In genomic region chr18:69943021-69943420, GRCh38 we compare ENCODE assay signal across 17 cellular contexts. TPM values are rescaled to one million over a fixed set of nuclear protein-coding genes. Genes with fewer than 3 reads are reported as not detected.
DNase-seq lines count a peak whose midpoint lies in the region; ATAC-seq and TF ChIP-seq lines count a peak whose summit lies in the region.
"Had no signal": no experiment of that assay in that cellular context is flagged by ENCODE, and none has a peak within 500 bp of the region (broad histone marks: within the 10 kb centered on the region; RNA-seq: fewer than 3 reads in every experiment).

No MANE protein-coding gene starts in this region.

- no peak for TF ChIP-seq CTCF in SK-N-SH (IDR thresholded peaks at IDR 0.05)
- TF ChIP-seq CTCF in GM12873 (IDR thresholded peaks at IDR 0.05; ENCODE audit: insufficient read depth, low read depth, low read length, missing control alignments): peak; percentile 30
- peak; percentile 58 for TF ChIP-seq CTCF in activated CD8-positive, alpha-beta T cell treated with anti-CD3 and anti-CD28 coated beads for 36 hours (IDR thresholded peaks at IDR 0.05)
- peak; percentile 37 for TF ChIP-seq CTCF in fibroblast of villous mesenchyme (IDR thresholded peaks at IDR 0.05; ENCODE audit: insufficient read depth, low read depth, low read length)
- no peak for TF ChIP-seq CTCF in progenitor cell of endocrine pancreas (IDR thresholded peaks at IDR 0.05; ENCODE audit: unreplicated experiment)
- no peak for TF ChIP-seq CTCF in lower lobe of right lung (IDR thresholded peaks at IDR 0.05)

- CTCF ChIA-PET in SK-N-SH (lab: Yijun Ruan, JAX): no interaction called here
- CTCF ChIA-PET in activated CD8-positive, alpha-beta T cell treated with anti-CD3 and anti-CD28 coated beads for 36 hours (lab: Charles Lee): interaction anchor here (1.0 to 2.6 kb wide), 4 partner anchors 9 to 45 kb away, joined by 3 to 9 read pairs (median 5); no protein-coding TSS in a partner anchor

- H3K27me3 ChIP-seq in SK-N-SH (ENCODE audit: insufficient read depth): no peaks in the 10 kb centered on the region
- no peaks in the 10 kb centered on the region for H3K27me3 ChIP-seq in lower lobe of right lung (ENCODE audit: low read depth)
- H3K27me3 ChIP-seq: foreskin keratinocyte, testis had no signal

- H3K4me3 Mint-ChIP-seq in activated CD8-positive, alpha-beta T cell treated with anti-CD3 and anti-CD28 coated beads for 36 hours: peak overlapping the region; percentile 84
- H3K4me3 Mint-ChIP-seq in progenitor cell of endocrine pancreas (ENCODE audit: low read depth): no peak overlapping the region

- peaks cover 80% of the 10 kb centered on the region for H3K4me1 Mint-ChIP-seq in activated CD8-positive, alpha-beta T cell treated with anti-CD3 and anti-CD28 coated beads for 36 hours (ENCODE audit: low read depth)
- H3K4me1 Mint-ChIP-seq in progenitor cell of endocrine pancreas (ENCODE audit: low read depth): no peaks in the 10 kb centered on the region

- no peak for TF ChIP-seq EP300 in SK-N-SH (IDR thresholded peaks at IDR 0.05; ENCODE audit: borderline replicate concordance in 1 of 2, low read depth in 1 of 2, low read length in 1 of 2)

- no peak overlapping the region for H3K9ac ChIP-seq in SK-N-SH

- H3K4me1 ChIP-seq in SK-N-SH (ENCODE audit: control insufficient read depth in 1 of 2, insufficient read depth in 2 of 2, low read depth in 1 of 2, low read length in 1 of 2): peaks cover 0 to 7% of the 10 kb centered on the region in 2 experiments; a peak in 2 of 4 replicates
- H3K4me1 ChIP-seq in lower lobe of right lung: peaks cover 6% of the 10 kb centered on the region
- H3K4me1 ChIP-seq: foreskin keratinocyte, testis had no signal

- no peak for DNase-seq in SK-N-SH
- DNase-seq in activated CD8-positive, alpha-beta T cell treated with anti-CD3 and anti-CD28 coated beads for 36 hours: peak; percentile 69
- no peak for DNase-seq in fibroblast of villous mesenchyme (ENCODE audit: low read depth)
- no peak for DNase-seq in progenitor cell of endocrine pancreas (ENCODE audit: low spot score, unreplicated experiment)
- DNase-seq in lower lobe of right lung: no peak
- DNase-seq: 8988T, cortex of kidney, DMS153, foreskin keratinocyte, NCI-H1930, NCI-H748 treated with DMSO at 0.1 percent for 48 hours, retina, testis had no signal

- H3F3A ChIP-seq in SK-N-SH (replicated peaks; ENCODE audit: insufficient read depth): no peaks in the 10 kb centered on the region

- H3K27me3 Mint-ChIP-seq in activated CD8-positive, alpha-beta T cell treated with anti-CD3 and anti-CD28 coated beads for 36 hours: no peaks in the 10 kb centered on the region
- no peaks in the 10 kb centered on the region for H3K27me3 Mint-ChIP-seq in progenitor cell of endocrine pancreas

- WGBS in SK-N-SH (ENCODE audit: low lambda C conversion rate): 90% methylated on average over 3 of the region's 3 CpGs

- H3K4me2 ChIP-seq in SK-N-SH: no peak overlapping the region

- intact Hi-C loops in activated CD8-positive, alpha-beta T cell treated with anti-CD3 and anti-CD28 coated beads for 36 hours (cut with micrococcal nuclease): loop anchor here (10.0 kb wide), 1 partner anchor 132 kb away; no protein-coding TSS in a partner anchor
- intact Hi-C loops in lower lobe of right lung (cut with DNase I): no loop called here

- H3K36me3 Mint-ChIP-seq in activated CD8-positive, alpha-beta T cell treated with anti-CD3 and anti-CD28 coated beads for 36 hours (ENCODE audit: low read depth): peaks cover 88% of the 10 kb centered on the region
- H3K36me3 Mint-ChIP-seq in progenitor cell of endocrine pancreas (ENCODE audit: insufficient read depth): no peaks in the 10 kb centered on the region

- H3K4me3 ChIP-seq in SK-N-SH (ENCODE audit: low read depth in 2 of 2, low read length in 1 of 2) (no peak overlapping the region), fibroblast of villous mesenchyme (ENCODE audit: low read depth, low read length) (no peak overlapping the region), lower lobe of right lung (no peak overlapping the region)
- H3K4me3 ChIP-seq: K562, testis had no signal

- H3K9me3 ChIP-seq in SK-N-SH (no peaks in the 10 kb centered on the region), lower lobe of right lung (no peaks in the 10 kb centered on the region)
- H3K9me3 ChIP-seq: testis had no signal

- no peaks in the 10 kb centered on the region for H3K9me2 ChIP-seq in SK-N-SH

- H3K79me2 ChIP-seq in SK-N-SH (ENCODE audit: insufficient read depth): no peaks in the 10 kb centered on the region

- no peaks in the 10 kb centered on the region for H4K20me1 ChIP-seq in SK-N-SH (ENCODE audit: insufficient read depth)

- TF ChIP-seq RAD21 in SK-N-SH (IDR thresholded peaks at IDR 0.05; ENCODE audit: low read length): no peak

- no peak for ATAC-seq in SK-N-SH treated with all-trans-retinoic acid at 6 μM for 48 hours
- peak; percentile 55 for ATAC-seq in activated CD8-positive, alpha-beta T cell treated with anti-CD3 and anti-CD28 coated beads for 36 hours
- ATAC-seq in HG03135 (IDR thresholded peaks at IDR 0.05; ENCODE audit: unreplicated experiment): no peak
- no peak for ATAC-seq in lower lobe of right lung
- ATAC-seq: foreskin keratinocyte, K562 had no signal

- H3K36me3 ChIP-seq in SK-N-SH (replicated peaks in 1 of 2; ENCODE audit: control insufficient read depth in 1 of 2, insufficient read depth in 2 of 2, low read length in 1 of 2) (no peaks in the 10 kb centered on the region), lower lobe of right lung (no peaks in the 10 kb centered on the region)

- H3K27ac ChIP-seq in SK-N-SH (ENCODE audit: low read depth in 2 of 2, low read length in 1 of 2): no peak overlapping the region
- H3K27ac ChIP-seq in lower lobe of right lung: no peak overlapping the region
- H3K27ac ChIP-seq: foreskin keratinocyte, testis had no signal

- POLR2A ChIA-PET in SK-N-SH (lab: Yijun Ruan, JAX): no interaction called here
- POLR2A ChIA-PET in activated CD8-positive, alpha-beta T cell treated with anti-CD3 and anti-CD28 coated beads for 36 hours (lab: Charles Lee): interaction anchor here (0.6 to 4.9 kb wide), 8 partner anchors 8 to 57 kb away, joined by 3 to 42 read pairs (median 5); no protein-coding TSS in a partner anchor

- peaks cover 32% of the 10 kb centered on the region for H3K9me3 Mint-ChIP-seq in activated CD8-positive, alpha-beta T cell treated with anti-CD3 and anti-CD28 coated beads for 36 hours
- no peaks in the 10 kb centered on the region for H3K9me3 Mint-ChIP-seq in progenitor cell of endocrine pancreas (ENCODE audit: low read depth)

- no peak overlapping the region for H2AFZ ChIP-seq in SK-N-SH (ENCODE audit: low read depth)

- H3K27ac Mint-ChIP-seq in activated CD8-positive, alpha-beta T cell treated with anti-CD3 and anti-CD28 coated beads for 36 hours: no peak overlapping the region
- no peak overlapping the region for H3K27ac Mint-ChIP-seq in progenitor cell of endocrine pancreas

TF ChIP-seq in SK-N-SH, 30 proteins besides CTCF, POLR2A, EP300 and RAD21 (continues in another document):
- TF ChIP-seq, protein P1, sequence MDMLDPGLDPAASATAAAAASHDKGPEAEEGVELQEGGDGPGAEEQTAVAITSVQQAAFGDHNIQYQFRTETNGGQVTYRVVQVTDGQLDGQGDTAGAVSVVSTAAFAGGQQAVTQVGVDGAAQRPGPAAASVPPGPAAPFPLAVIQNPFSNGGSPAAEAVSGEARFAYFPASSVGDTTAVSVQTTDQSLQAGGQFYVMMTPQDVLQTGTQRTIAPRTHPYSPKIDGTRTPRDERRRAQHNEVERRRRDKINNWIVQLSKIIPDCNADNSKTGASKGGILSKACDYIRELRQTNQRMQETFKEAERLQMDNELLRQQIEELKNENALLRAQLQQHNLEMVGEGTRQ (IDR thresholded peaks at IDR 0.05; ENCODE audit: borderline replicate concordance, low read depth, low read length): no peak
- TF ChIP-seq ELF1 (IDR thresholded peaks at IDR 0.05) (no peak), SMC3 (IDR thresholded peaks at IDR 0.05; ENCODE audit: low read depth, low read length) (0 out of 2 replicates have a peak, but pooled peaks have one; percentile 8), CHD2 (IDR thresholded peaks at IDR 0.05; ENCODE audit: low read length, partially characterized antibody) (no peak), FOSL2 (IDR thresholded peaks at IDR 0.05; ENCODE audit: borderline replicate concordance, low read depth) (no peak), TCF12 (IDR thresholded peaks at IDR 0.05) (no peak), FOXM1 (IDR thresholded peaks at IDR 0.05; ENCODE audit: low read depth) (no peak)

TF ChIP-seq in SK-N-SH treated with all-trans-retinoic acid at 6 μM for 48 hours, 23 proteins besides CTCF, POLR2A, EP300 and RAD21 (continues in another document):
- TF ChIP-seq CSDC2 (CRISPR knock-in tag; IDR thresholded peaks at IDR 0.05) (no peak), RARB (CRISPR knock-in tag; IDR thresholded peaks at IDR 0.05) (no peak), ISL1 (CRISPR knock-in tag; IDR thresholded peaks at IDR 0.05) (no peak), ZC3H10 (CRISPR knock-in tag; IDR thresholded peaks at IDR 0.05) (no peak), TCF4 (CRISPR knock-in tag; IDR thresholded peaks at IDR 0.05; ENCODE audit: borderline replicate concordance) (no peak), ZNF565 (CRISPR knock-in tag; conservative IDR thresholded peaks at IDR 0.05; ENCODE audit: low read depth) (no peak), SNAI2 (CRISPR knock-in tag; IDR thresholded peaks at IDR 0.05) (no peak), ZNF8 (CRISPR knock-in tag; IDR thresholded peaks at IDR 0.05) (no peak)
- TF ChIP-seq, protein P2, sequence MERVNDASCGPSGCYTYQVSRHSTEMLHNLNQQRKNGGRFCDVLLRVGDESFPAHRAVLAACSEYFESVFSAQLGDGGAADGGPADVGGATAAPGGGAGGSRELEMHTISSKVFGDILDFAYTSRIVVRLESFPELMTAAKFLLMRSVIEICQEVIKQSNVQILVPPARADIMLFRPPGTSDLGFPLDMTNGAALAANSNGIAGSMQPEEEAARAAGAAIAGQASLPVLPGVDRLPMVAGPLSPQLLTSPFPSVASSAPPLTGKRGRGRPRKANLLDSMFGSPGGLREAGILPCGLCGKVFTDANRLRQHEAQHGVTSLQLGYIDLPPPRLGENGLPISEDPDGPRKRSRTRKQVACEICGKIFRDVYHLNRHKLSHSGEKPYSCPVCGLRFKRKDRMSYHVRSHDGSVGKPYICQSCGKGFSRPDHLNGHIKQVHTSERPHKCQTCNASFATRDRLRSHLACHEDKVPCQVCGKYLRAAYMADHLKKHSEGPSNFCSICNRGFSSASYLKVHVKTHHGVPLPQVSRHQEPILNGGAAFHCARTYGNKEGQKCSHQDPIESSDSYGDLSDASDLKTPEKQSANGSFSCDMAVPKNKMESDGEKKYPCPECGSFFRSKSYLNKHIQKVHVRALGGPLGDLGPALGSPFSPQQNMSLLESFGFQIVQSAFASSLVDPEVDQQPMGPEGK (CRISPR knock-in tag; IDR thresholded peaks at IDR 0.05; ENCODE audit: borderline replicate concordance): no peak

RNA-seq across cellular contexts. Expression of gene CD226, which starts 4.7 kb away (rescaled TPM):
- 0.31 and 0.56 TPM in 2 replicates for polyA plus RNA-seq in SK-N-SH (2012; rRNA removed)
- 0.37 and 0.44 TPM in 2 replicates for polyA plus RNA-seq in SK-N-SH (2012; cell fraction: cytosol; rRNA removed)
- 0.65 and 1.1 TPM in 2 replicates for polyA plus RNA-seq in SK-N-SH (2012; cell fraction: nucleus; rRNA removed)
- 10 to 100 TPM; 41.5 to 41.7 TPM for total RNA-seq in activated CD8-positive, alpha-beta T cell treated with anti-CD3 and anti-CD28 coated beads for 36 hours
- total RNA-seq in fibroblast of villous mesenchyme (0.97 and 2.6 TPM in 2 replicates), progenitor cell of endocrine pancreas (0.49 and 0.55 TPM in 2 replicates), lower lobe of right lung (5.4 TPM)

Comparison
In these comparisons a context has a peak if more than half of its experiments do, and no peak if none do; other contexts are left out.
1. CTCF ChIP-seq: peak in GM12873 (single experiment), activated CD8-positive, alpha-beta T cell treated with anti-CD3 and anti-CD28 coated beads for 36 hours (single experiment) and fibroblast of villous mesenchyme (single experiment); none in SK-N-SH (single experiment), progenitor cell of endocrine pancreas (single experiment) and lower lobe of right lung (single experiment).